ENCODE assay signal across 8 cellular contexts in the genomic region with DNA sequence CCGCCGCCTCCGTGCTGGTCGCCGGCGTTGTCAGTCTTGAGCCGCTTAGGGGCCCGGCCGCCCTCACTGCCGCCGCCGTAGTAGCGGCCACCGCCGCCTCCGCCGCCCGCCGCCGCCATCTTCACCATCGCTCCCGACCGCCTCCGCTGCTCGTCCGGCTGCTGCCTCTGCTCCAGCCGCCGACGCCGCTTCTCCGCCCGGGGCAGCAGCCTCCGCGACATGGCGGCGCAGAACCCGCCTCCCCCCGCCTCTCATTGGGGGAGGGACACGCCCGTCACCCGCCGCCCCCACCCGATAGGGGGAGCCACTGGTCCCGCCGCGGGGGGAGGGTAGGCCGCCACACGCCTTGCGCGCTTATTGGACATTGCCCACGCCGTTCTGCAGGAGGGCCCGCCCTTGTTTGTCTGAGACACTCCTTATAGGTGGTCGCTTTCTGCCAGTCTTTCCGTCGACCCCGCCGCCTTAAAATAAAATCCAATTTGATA. TPM values are rescaled to one million over a fixed set of nuclear protein-coding genes. Genes with fewer than 3 reads are reported as not detected.
A peak's percentile ranks its signal among the peaks of the same experiment; 100 is the strongest.
DNase-seq lines count a peak whose midpoint lies in the region; ATAC-seq and TF ChIP-seq lines count a peak whose summit lies in the region.

A gene (minus strand): TSS at position 241 of the 485 bp plus-strand sequence. CDS start 20 bp downstream, at position 221.

- H3K27ac ChIP-seq in cingulate gyrus (ENCODE audit: low read depth, low read length) (peak within 1 kb of the TSS; percentile 99), lung (ENCODE audit: low read depth in 1 of 2, low read length in 1 of 2) (peak within 1 kb of the TSS; percentile 99 to 100)

- ATAC-seq in HG03108 (IDR thresholded peaks at IDR 0.05; ENCODE audit: unreplicated experiment), result peak; percentile 51
- ATAC-seq in lung (ENCODE audit: insufficient read depth, low FRiP score), result peak; percentile 83

- peak within 1 kb of the TSS; percentile 77 for H3K4me3 ChIP-seq in WI38 (ENCODE audit: low read depth, low read length)
- H3K4me3 ChIP-seq in lung, result peak within 1 kb of the TSS; percentile 85

- H3K36me3 ChIP-seq in lung (ENCODE audit: control insufficient read depth in 2 of 2, insufficient read depth in 2 of 2, low read length in 2 of 2), result peaks cover 21 to 22% of the 10 kb centered on the region in 2 donors

- DNase-seq in DMS153 treated with DMSO at 0.1 percent for 48 hours (lab: John Stamatoyannopoulos, UW; ENCODE audit: unreplicated experiment) (peak; percentile 100), DMS153 (lab: John Stamatoyannopoulos, UW) (no peak), lung (ENCODE audit: low spot score) (peak; percentile 99), medulla oblongata (ENCODE audit: extremely low spot score) (no peak)
- DNase-seq in stimulated activated CD8-positive, alpha-beta memory T cell treated with anti-CD3 and anti-CD28 coated beads, Interleukin-7, amount 100 ng/mL, for 48 hours (ENCODE audit: extremely low read depth in 1 of 2, low read depth in 1 of 2), result peak; percentile 99

- no peaks in the 10 kb centered on the region for H3K27me3 ChIP-seq in lung (ENCODE audit: control insufficient read depth, insufficient read depth)

- H3K4me1 ChIP-seq in lung (ENCODE audit: control insufficient read depth in 2 of 2, insufficient read depth in 2 of 2, low read length in 2 of 2), result peaks cover 4 to 9% of the 10 kb centered on the region in 2 donors

- WGBS in lung, 2 donors, result 0% methylated on average over 52 to 58 of the region's 58 CpGs

- TF ChIP-seq CTCF in WI38 (IDR thresholded peaks at IDR 0.05; ENCODE audit: low read depth, low read length) (no peak), lung (IDR thresholded peaks at IDR 0.05; ENCODE audit: control extremely low read depth, extremely low read depth) (peak; percentile 10)

- H3K9me3 ChIP-seq in lung (ENCODE audit: control insufficient read depth in 2 of 2, insufficient read depth in 1 of 2, low read length in 1 of 2), result no peaks in the 10 kb centered on the region

RNA-seq across cellular contexts. Expression of the gene that starts here (rescaled TPM):
- 100 to 1,000 TPM; 233 to 298 TPM for total RNA-seq in lung
- 100 to 1,000 TPM; 169 to 185 TPM for polyA plus RNA-seq in lung

Comparison
In these comparisons a context has a peak if more than half of its experiments do, and no peak if none do; other contexts are left out.
1. DNase-seq: peak in DMS153 treated with DMSO at 0.1 percent for 48 hours (single experiment), lung (single experiment) and stimulated activated CD8-positive, alpha-beta memory T cell treated with anti-CD3 and anti-CD28 coated beads, Interleukin-7, amount 100 ng/mL, for 48 hours (2 of 2); none in DMS153 (single experiment) and medulla oblongata (single experiment).